ENCODE assay signal across 13 cellular contexts in the genomic region with DNA sequence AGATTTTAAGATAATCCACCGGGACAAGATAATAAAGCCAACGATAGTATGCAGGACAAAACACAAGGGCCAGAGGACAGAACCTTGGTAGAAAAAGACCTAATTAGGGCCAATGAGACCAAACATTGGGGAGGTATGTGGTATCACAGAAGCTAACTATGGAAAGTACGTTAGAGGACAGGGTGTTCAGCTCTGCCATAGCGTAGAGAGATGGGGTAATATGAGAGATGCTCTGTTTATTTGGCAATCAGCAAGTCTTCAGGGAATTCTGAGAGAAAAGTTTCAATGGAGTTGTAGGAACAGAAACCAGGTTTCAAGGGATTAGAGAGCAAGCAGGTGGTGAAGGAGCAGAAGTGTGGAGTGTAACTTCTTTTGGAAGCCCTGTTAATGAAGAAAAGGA. TPM values are rescaled to one million over a fixed set of nuclear protein-coding genes. Genes with fewer than 3 reads are reported as not detected.
DNase-seq lines count a peak whose midpoint lies in the region; ATAC-seq and TF ChIP-seq lines count a peak whose summit lies in the region.
"Had no signal": no experiment of that assay in that cellular context is flagged by ENCODE, and none has a peak within 500 bp of the region (broad histone marks: within the 10 kb centered on the region; RNA-seq: fewer than 3 reads in every experiment).

No MANE protein-coding gene starts in this region.

- ATAC-seq in CD8-positive, alpha-beta T cell: no peak
- ATAC-seq in HG02623 (IDR thresholded peaks at IDR 0.05; ENCODE audit: unreplicated experiment): no peak
- ATAC-seq: activated T-cell treated with anti-CD3 and anti-CD28 coated beads, Interleukin-2, amount 50 U/mL, for 4 hours; effector memory CD8-positive, alpha-beta T cell had no signal

- H3K27ac Mint-ChIP-seq in CD8-positive, alpha-beta T cell: peak overlapping the region; percentile 9
- H3K27ac Mint-ChIP-seq in osteocyte (ENCODE audit: unreplicated experiment): peak overlapping the region; percentile 65
- H3K27ac Mint-ChIP-seq: HFFc6 had no signal

- TF ChIP-seq POLR2A in NB4 (IDR thresholded peaks at IDR 0.05; ENCODE audit: extremely low read depth, insufficient read length): no peak

- no peak overlapping the region for H3K4me3 Mint-ChIP-seq in CD8-positive, alpha-beta T cell
- H3K4me3 Mint-ChIP-seq in osteocyte (ENCODE audit: unreplicated experiment): no peak overlapping the region
- H3K4me3 Mint-ChIP-seq: activated T-cell treated with anti-CD3 and anti-CD28 coated beads, Interleukin-2, amount 50 U/mL, for 4 hours; effector memory CD8-positive, alpha-beta T cell; HFFc6 had no signal

- no peak for TF ChIP-seq CTCF in CD8-positive, alpha-beta T cell (IDR thresholded peaks at IDR 0.05)
- TF ChIP-seq CTCF in NB4 (IDR thresholded peaks at IDR 0.05; ENCODE audit: low read depth, low read length): no peak
- TF ChIP-seq CTCF in colonic mucosa (IDR thresholded peaks at IDR 0.05): no peak
- TF ChIP-seq CTCF in osteocyte (IDR thresholded peaks at IDR 0.05): no peak

- H3K36me3 ChIP-seq in CD8-positive, alpha-beta T cell (ENCODE audit: insufficient read depth, low read length): no peaks in the 10 kb centered on the region
- H3K36me3 ChIP-seq in colonic mucosa: no peaks in the 10 kb centered on the region
- H3K36me3 ChIP-seq: ascending aorta, right lobe of liver had no signal

- peaks cover 3% of the 10 kb centered on the region for H3K36me3 Mint-ChIP-seq in CD8-positive, alpha-beta T cell
- peaks cover 5% of the 10 kb centered on the region for H3K36me3 Mint-ChIP-seq in osteocyte (ENCODE audit: unreplicated experiment)

- no peaks in the 10 kb centered on the region for H3K4me1 ChIP-seq in CD8-positive, alpha-beta T cell (ENCODE audit: insufficient read depth, low read length)
- H3K4me1 ChIP-seq in colonic mucosa: peaks cover 5% of the 10 kb centered on the region
- H3K4me1 ChIP-seq: Caco-2 had no signal

- CTCF ChIA-PET in CD8-positive, alpha-beta T cell (lab: Charles Lee): interaction anchor here (0.7 to 1.3 kb wide), 2 partner anchors 14 to 23 kb away, joined by 3 read pairs; no protein-coding TSS in a partner anchor

- no peak for DNase-seq in CD8-positive, alpha-beta T cell
- peak; percentile 42 for DNase-seq in NB4 (ENCODE audit: low read depth)
- no peak for DNase-seq in colonic mucosa
- no peak for DNase-seq in osteocyte (ENCODE audit: extremely low spot score, unreplicated experiment)
- no peak for DNase-seq in dedifferentiated amniotic fluid mesenchymal stem cell (ENCODE audit: extremely low spot score)
- no peak for DNase-seq in activated gamma-delta T cell (lab: John Stamatoyannopoulos, UW)
- DNase-seq: activated T-cell treated with anti-CD3 and anti-CD28 coated beads, Interleukin-2, amount 50 U/mL, for 4 hours; Caco-2; effector memory CD8-positive, alpha-beta T cell; HFFc6; right lobe of liver had no signal

- peaks cover 11% of the 10 kb centered on the region for H3K9me3 Mint-ChIP-seq in CD8-positive, alpha-beta T cell
- no peaks in the 10 kb centered on the region for H3K9me3 Mint-ChIP-seq in osteocyte (ENCODE audit: unreplicated experiment)
- H3K9me3 Mint-ChIP-seq: effector memory CD8-positive, alpha-beta T cell had no signal

- peak overlapping the region in 1 of 2 donors; percentile 49 for H3K9ac ChIP-seq in colonic mucosa (ENCODE audit: low read depth in 2 of 2, low read length in 2 of 2)

- intact Hi-C loops in CD8-positive, alpha-beta T cell (cut with DNase I, micrococcal nuclease): no loop called here
- intact Hi-C loops in colonic mucosa (cut with DNase I): no loop called here

- H3K9me3 ChIP-seq in CD8-positive, alpha-beta T cell (ENCODE audit: low read length): no peaks in the 10 kb centered on the region
- no peaks in the 10 kb centered on the region for H3K9me3 ChIP-seq in colonic mucosa
- H3K9me3 ChIP-seq: Caco-2, right lobe of liver had no signal

- no peak overlapping the region for H3K27ac ChIP-seq in CD8-positive, alpha-beta T cell (ENCODE audit: low read depth, low read length)
- H3K27ac ChIP-seq in colonic mucosa: peak overlapping the region; percentile 76

- H3K27me3 ChIP-seq in CD8-positive, alpha-beta T cell (ENCODE audit: insufficient read depth, low read length): no peaks in the 10 kb centered on the region
- H3K27me3 ChIP-seq in colonic mucosa: no peaks in the 10 kb centered on the region
- H3K27me3 ChIP-seq: ascending aorta, right lobe of liver had no signal

- no peaks in the 10 kb centered on the region for H3K27me3 Mint-ChIP-seq in CD8-positive, alpha-beta T cell (ENCODE audit: low read depth)
- no peaks in the 10 kb centered on the region for H3K27me3 Mint-ChIP-seq in osteocyte (ENCODE audit: unreplicated experiment)
- H3K27me3 Mint-ChIP-seq: effector memory CD8-positive, alpha-beta T cell had no signal

- no peak overlapping the region for H3K4me3 ChIP-seq in CD8-positive, alpha-beta T cell (ENCODE audit: low read depth, low read length)
- H3K4me3 ChIP-seq in NB4 (ENCODE audit: low read depth, low read length) (no peak overlapping the region), colonic mucosa (no peak overlapping the region)
- H3K4me3 ChIP-seq: ascending aorta, right lobe of liver had no signal

- POLR2A ChIA-PET in CD8-positive, alpha-beta T cell (lab: Charles Lee): no interaction called here

- H3K4me1 Mint-ChIP-seq in CD8-positive, alpha-beta T cell (ENCODE audit: low read depth): peaks cover 35% of the 10 kb centered on the region
- H3K4me1 Mint-ChIP-seq in osteocyte (ENCODE audit: unreplicated experiment): peaks cover 33% of the 10 kb centered on the region

RNA-seq across cellular contexts. Expression of a gene that starts 23.9 kb away (rescaled TPM):
- total RNA-seq in CD8-positive, alpha-beta T cell: 10 to 100 TPM; 11.0 to 11.5 TPM
- total RNA-seq in colonic mucosa (10 to 100 TPM; 32.8 to 42.8 TPM), osteocyte (12.9 and 13.3 TPM in 2 replicates)
